In genomic region chr7:35003679-35004278, GRCh38 we compare ENCODE assay signal across 9 cellular contexts. TPM values are rescaled to one million over a fixed set of nuclear protein-coding genes. Genes with fewer than 3 reads are reported as not detected.
A peak's percentile ranks its signal among the peaks of the same experiment; 100 is the strongest.
DNase-seq lines count a peak whose midpoint lies in the region; ATAC-seq, FAIRE-seq and TF ChIP-seq lines count a peak whose summit lies in the region.
"Had no signal": no experiment of that assay in that cellular context is flagged by ENCODE, and none has a peak within 500 bp of the region (broad histone marks: within the 10 kb centered on the region; RNA-seq: fewer than 3 reads in every experiment).

No MANE protein-coding gene starts in this region.

- peak overlapping the region; percentile 94 for H3K27ac Mint-ChIP-seq in HFFc6

- H4K20me1 ChIP-seq in BLaER1, result no peaks in the 10 kb centered on the region

- H3K27ac ChIP-seq in BLaER1 (peak overlapping the region; percentile 38; the same call in 1 of the 2 replicates), pancreas (peak overlapping the region in 3 of 4 donors; percentile 1 to 68 (median 50))

- H3K9me3 ChIP-seq in BLaER1 (no peaks in the 10 kb centered on the region), pancreas (no peaks in the 10 kb centered on the region)

- TF ChIP-seq CTCF in HFFc6 (IDR thresholded peaks at IDR 0.05) (no peak), pancreas (IDR thresholded peaks at IDR 0.05) (no peak)

- H3K27me3 ChIP-seq in BLaER1, result no peaks in the 10 kb centered on the region
- H3K27me3 ChIP-seq in pancreas, result no peaks in the 10 kb centered on the region

- peak overlapping the region; percentile 78 for H3K4me3 Mint-ChIP-seq in HFFc6
- H3K4me3 Mint-ChIP-seq: central memory CD8-positive, alpha-beta T cell had no signal

- H3K4me3 ChIP-seq in BLaER1, result no peak overlapping the region
- H3K4me3 ChIP-seq in pancreas, result no peak overlapping the region

- H3K4me1 ChIP-seq in BLaER1 (peaks cover 21% of the 10 kb centered on the region), pancreas (peaks cover 0 to 16% (median 0%) of the 10 kb centered on the region in 3 donors)

- no peak for FAIRE-seq in pancreas (lab: Jason Lieb, UNC)

- peaks cover 32% of the 10 kb centered on the region for H3K4me1 Mint-ChIP-seq in HFFc6 (ENCODE audit: low read depth)

- 76 to 79% methylated on average over 7 of the region's 7 CpGs for WGBS in pancreas, 2 donors

- H3K27me3 Mint-ChIP-seq in HFFc6 (ENCODE audit: insufficient read depth), result no peaks in the 10 kb centered on the region
- H3K27me3 Mint-ChIP-seq: central memory CD8-positive, alpha-beta T cell had no signal

- H3K36me3 ChIP-seq in BLaER1 (no peaks in the 10 kb centered on the region; the same call in 1 of the 2 replicates), pancreas (no peaks in the 10 kb centered on the region)

- H3K4me2 ChIP-seq in BLaER1, result peak overlapping the region; percentile 18; the same call in 1 of the 2 replicates

- intact Hi-C loops in pancreas (cut with DNase I), result no loop called here

- DNase-seq in HFFc6 (peak; percentile 79), NCI-H526 treated with DMSO at 0.1 percent for 48 hours (lab: John Stamatoyannopoulos, UW) (peak; percentile 37), pancreas (peak in 4 of 6 donors; percentile 35 to 71 (median 42)), NAMALWA (ENCODE audit: low spot score) (no peak)

- peak; percentile 99 for ATAC-seq in esophagus mucosa
- ATAC-seq in pancreas, result peak; percentile 89 to 97 (median 96)
- ATAC-seq in GM21390 (IDR thresholded peaks at IDR 0.05; ENCODE audit: unreplicated experiment), result no peak
- ATAC-seq in GM21717 (IDR thresholded peaks at IDR 0.05; ENCODE audit: unreplicated experiment), result no peak

- H3K9me3 Mint-ChIP-seq in HFFc6, result no peaks in the 10 kb centered on the region
- H3K9me3 Mint-ChIP-seq: central memory CD8-positive, alpha-beta T cell had no signal

- H3K9ac ChIP-seq in BLaER1, result no peak overlapping the region

- 0 out of 2 replicates have a peak, but pooled peaks cover 4% of the 10 kb centered on the region for H3K36me3 Mint-ChIP-seq in HFFc6 (ENCODE audit: low read depth)

RNA-seq across cellular contexts. Expression of gene DPY19L1, which starts 33.5 kb away (rescaled TPM):
- total RNA-seq in HFFc6 (2021; fragmentation: NEBNext Ultra II Directional; extraction: Animal tissue kit (Norgen Biotek cat#: 25700)), result 10 to 100 TPM; 23.7 to 33.4 (median 30.2) TPM
- total RNA-seq in esophagus mucosa (10.4 TPM), pancreas (10 to 100 TPM in 2 of 6 donors, 1 to 10 TPM in 4; 5.0 to 12.9 (median 6.6) TPM)
- 1 to 10 TPM; 1.6 to 4.6 TPM for polyA plus RNA-seq in pancreas

Comparison
In these comparisons a context has a peak if more than half of its experiments do, and no peak if none do; other contexts are left out.
1. ATAC-seq: peak in esophagus mucosa (single experiment) and pancreas (4 of 4); none in GM21390 (single experiment) and GM21717 (single experiment).